Comparison of ENCODE assay signal across 18 cellular contexts in genomic region chr9:5650356-5651105, GRCh38. TPM values are rescaled to one million over a fixed set of nuclear protein-coding genes. Genes with fewer than 3 reads are reported as not detected.
DNase-seq lines count a peak whose midpoint lies in the region; ATAC-seq, FAIRE-seq and TF ChIP-seq lines count a peak whose summit lies in the region.
"Had no signal": no experiment of that assay in that cellular context is flagged by ENCODE, and none has a peak within 500 bp of the region (broad histone marks: within the 10 kb centered on the region; RNA-seq: fewer than 3 reads in every experiment).

No MANE protein-coding gene starts in this region.

- no peak overlapping the region for H2BK5ac ChIP-seq in mesendoderm (ENCODE audit: low read length)

- in situ Hi-C loops in GM12878 (cut with MboI), result no loop called here

- peaks cover 15 to 44% of the 10 kb centered on the region in 2 donors for H3K9me3 ChIP-seq in breast epithelium
- peaks cover 25% of the 10 kb centered on the region for H3K9me3 ChIP-seq in GM12878 (replicated peaks; ENCODE audit: control insufficient read depth, insufficient read depth, low read length)
- H3K9me3 ChIP-seq in SK-N-SH, result peaks cover 17% of the 10 kb centered on the region

- CTCF ChIA-PET in MCF 10A (lab: Yijun Ruan, JAX) (interaction anchor here (1.3 kb wide), 1 partner anchor 15 kb away, joined by 3 read pairs; no protein-coding TSS in a partner anchor), GM12878 (lab: Yijun Ruan, JAX) (interaction anchor here (1.1 kb wide), 1 partner anchor 12 kb away, joined by 4 read pairs; no protein-coding TSS in a partner anchor), SK-N-SH (lab: Yijun Ruan, JAX) (no interaction called here)
- CTCF ChIA-PET in activated CD4-positive, alpha-beta T cell treated with anti-CD3 and anti-CD28 coated beads for 36 hours (lab: Charles Lee), result interaction anchor here (0.7 kb wide), 1 partner anchor 19 kb away, joined by 3 read pairs; no protein-coding TSS in a partner anchor

- H3K9me3 Mint-ChIP-seq in MCF 10A (ENCODE audit: unreplicated experiment), result peaks cover 25% of the 10 kb centered on the region
- peaks cover 51% of the 10 kb centered on the region for H3K9me3 Mint-ChIP-seq in activated CD4-positive, alpha-beta T cell treated with anti-CD3 and anti-CD28 coated beads for 36 hours (ENCODE audit: low read depth)
- peaks cover 59% of the 10 kb centered on the region for H3K9me3 Mint-ChIP-seq in activated naive CD8-positive, alpha-beta T cell treated with anti-CD3 and anti-CD28 coated beads for 36 hours

- no peaks in the 10 kb centered on the region for H3K9me2 ChIP-seq in SK-N-SH

- H3K79me1 ChIP-seq in mesendoderm (ENCODE audit: low read length), result peaks cover 8% of the 10 kb centered on the region

- DNase-seq in MCF 10A (ENCODE audit: unreplicated experiment), result no peak
- no peak for DNase-seq in breast epithelium (ENCODE audit: low spot score in 2 of 2)
- no peak for DNase-seq in GM12878 (ENCODE audit: low read depth, low spot score)
- peak; percentile 30 for DNase-seq in mesendoderm
- DNase-seq in activated CD4-positive, alpha-beta T cell treated with anti-CD3 and anti-CD28 coated beads for 36 hours, result no peak
- no peak for DNase-seq in SK-N-SH
- DNase-seq in activated naive CD8-positive, alpha-beta T cell treated with anti-CD3 and anti-CD28 coated beads for 36 hours, result no peak
- DNase-seq in lower leg skin (ENCODE audit: low spot score in 2 of 2), result no peak
- DNase-seq: CD8-positive, alpha-beta T cell; H9; MV-4-11; NCI-H1417; NCI-H1930; NCI-H526 treated with DMSO at 0.1 percent for 48 hours had no signal

- H3K56ac ChIP-seq in mesendoderm (ENCODE audit: low read length), result no peak overlapping the region

- H3K4me3 ChIP-seq in breast epithelium, result no peak overlapping the region
- H3K4me3 ChIP-seq in GM12878, result no peak overlapping the region
- H3K4me3 ChIP-seq in mesendoderm (ENCODE audit: low read length), result no peak overlapping the region
- no peak overlapping the region for H3K4me3 ChIP-seq in SK-N-SH (ENCODE audit: low read depth in 2 of 2, low read length in 1 of 2)
- no peak overlapping the region for H3K4me3 ChIP-seq in lower leg skin (ENCODE audit: low read depth, poor library complexity, severe bottlenecking)
- H3K4me3 ChIP-seq: BLaER1 had no signal

- H2AFZ ChIP-seq in GM12878 (ENCODE audit: control insufficient read depth, low read depth, low read length) (no peak overlapping the region), SK-N-SH (ENCODE audit: low read depth) (no peak overlapping the region)

- H3K79me2 ChIP-seq in GM12878 (ENCODE audit: control insufficient read depth, insufficient read depth, low read length) (peaks cover 93% of the 10 kb centered on the region), mesendoderm (ENCODE audit: control insufficient read depth, insufficient read depth, low read length) (peaks cover 40% of the 10 kb centered on the region), SK-N-SH (ENCODE audit: insufficient read depth) (peaks cover 99% of the 10 kb centered on the region)

- POLR2A ChIA-PET in MCF 10A (lab: Yijun Ruan, JAX) (no interaction called here), GM12878 (lab: Charles Lee) (no interaction called here), SK-N-SH (lab: Yijun Ruan, JAX) (no interaction called here)
- POLR2A ChIA-PET in activated CD4-positive, alpha-beta T cell treated with anti-CD3 and anti-CD28 coated beads for 36 hours (lab: Charles Lee), result no interaction called here

- FAIRE-seq in GM12878 (lab: Jason Lieb, UNC), result no peak
- FAIRE-seq: GM19239 had no signal

- RAD21 ChIA-PET in GM12878 (lab: Charles Lee; ENCODE audit: unreplicated experiment), result no interaction called here

- no peak for TF ChIP-seq POLR2A in breast epithelium (IDR thresholded peaks at IDR 0.05)
- TF ChIP-seq POLR2A in GM12878 (IDR thresholded peaks at IDR 0.05; ENCODE audit: low read depth, low read length), result no peak
- TF ChIP-seq POLR2A in lower leg skin (IDR thresholded peaks at IDR 0.05), result no peak

- H3K4ac ChIP-seq in mesendoderm (ENCODE audit: low read depth, low read length), result no peak overlapping the region

- H3K4me1 ChIP-seq in breast epithelium, result no peaks in the 10 kb centered on the region
- H3K4me1 ChIP-seq in GM12878 (ENCODE audit: control insufficient read depth, insufficient read depth, low read length), result no peaks in the 10 kb centered on the region
- no peaks in the 10 kb centered on the region for H3K4me1 ChIP-seq in mesendoderm (ENCODE audit: control insufficient read depth, low read depth, low read length)
- no peaks in the 10 kb centered on the region for H3K4me1 ChIP-seq in SK-N-SH (ENCODE audit: control insufficient read depth in 1 of 2, insufficient read depth in 2 of 2, low read depth in 1 of 2, low read length in 1 of 2)

- SMC1A ChIA-PET in GM12878 (lab: Charles Lee; ENCODE audit: uncharacterized antibody, unreplicated experiment), result interaction anchor here (1.0 kb wide), 1 partner anchor 18 kb away, joined by 3 read pairs; no protein-coding TSS in a partner anchor

- H3F3A ChIP-seq in SK-N-SH (replicated peaks; ENCODE audit: insufficient read depth), result peaks cover 6% of the 10 kb centered on the region

- H3K27ac Mint-ChIP-seq in MCF 10A (ENCODE audit: low read depth, unreplicated experiment), result peak overlapping the region; percentile 75
- no peak overlapping the region for H3K27ac Mint-ChIP-seq in activated CD4-positive, alpha-beta T cell treated with anti-CD3 and anti-CD28 coated beads for 36 hours
- H3K27ac Mint-ChIP-seq in activated naive CD8-positive, alpha-beta T cell treated with anti-CD3 and anti-CD28 coated beads for 36 hours, result no peak overlapping the region
- H3K27ac Mint-ChIP-seq: CD8-positive, alpha-beta T cell had no signal

- H3K9ac ChIP-seq in GM12878 (ENCODE audit: control insufficient read depth, insufficient read depth, low read length), result no peak overlapping the region
- H3K9ac ChIP-seq in mesendoderm (ENCODE audit: low read length), result no peak overlapping the region
- no peak overlapping the region for H3K9ac ChIP-seq in SK-N-SH
- H3K9ac ChIP-seq: BLaER1 had no signal

- no peak overlapping the region for H3K18ac ChIP-seq in mesendoderm (ENCODE audit: low read length)

- no peak for TF ChIP-seq RAD21 in GM12878 (IDR thresholded peaks at IDR 0.05; ENCODE audit: insufficient read depth, low read depth, low read length)
- TF ChIP-seq RAD21 in SK-N-SH (IDR thresholded peaks at IDR 0.05; ENCODE audit: low read length), result no peak

- H4K20me1 ChIP-seq in GM12878 (ENCODE audit: control insufficient read depth, insufficient read depth), result no peaks in the 10 kb centered on the region
- peaks cover 75% of the 10 kb centered on the region for H4K20me1 ChIP-seq in SK-N-SH (ENCODE audit: insufficient read depth)

- H3K4me1 Mint-ChIP-seq in MCF 10A (ENCODE audit: insufficient read depth, unreplicated experiment), result peaks cover 19% of the 10 kb centered on the region
- peaks cover 19% of the 10 kb centered on the region for H3K4me1 Mint-ChIP-seq in activated CD4-positive, alpha-beta T cell treated with anti-CD3 and anti-CD28 coated beads for 36 hours
- H3K4me1 Mint-ChIP-seq in activated naive CD8-positive, alpha-beta T cell treated with anti-CD3 and anti-CD28 coated beads for 36 hours, result peaks cover 14% of the 10 kb centered on the region

- no peak overlapping the region for H2BK120ac ChIP-seq in mesendoderm (ENCODE audit: low read depth, low read length)

- no peak overlapping the region for H4K8ac ChIP-seq in mesendoderm (ENCODE audit: low read depth, low read length)

- intact Hi-C loops in MCF 10A (cut with micrococcal nuclease) (no loop called here), breast epithelium (cut with DNase I; ENCODE audit: low total_unique reads) (no loop called here), GM12878 (cut with micrococcal nuclease; ENCODE audit: unreplicated experiment) (no loop called here), lower leg skin (cut with DNase I; ENCODE audit: low total_unique reads) (no loop called here)
- intact Hi-C loops in activated CD4-positive, alpha-beta T cell treated with anti-CD3 and anti-CD28 coated beads for 36 hours (cut with DNase I, micrococcal nuclease), result no loop called here

- H3K36me3 ChIP-seq in breast epithelium, result no peaks in the 10 kb centered on the region
- H3K36me3 ChIP-seq in GM12878 (ENCODE audit: control insufficient read depth in 2 of 2, insufficient read depth in 2 of 2, low read length in 1 of 2), result peaks cover 0 to 5% of the 10 kb centered on the region in 2 experiments; a peak in 2 of 4 replicates
- no peaks in the 10 kb centered on the region for H3K36me3 ChIP-seq in mesendoderm (ENCODE audit: control insufficient read depth, insufficient read depth, low read length)
- H3K36me3 ChIP-seq in SK-N-SH (replicated peaks in 1 of 2; ENCODE audit: control insufficient read depth in 1 of 2, insufficient read depth in 2 of 2, low read length in 1 of 2), result peaks cover 0 to 36% of the 10 kb centered on the region in 2 experiments

- H2AK5ac ChIP-seq in mesendoderm (ENCODE audit: low read length), result no peak overlapping the region

- peak; percentile 29 for ATAC-seq in GM12878
- no peak for ATAC-seq in activated CD4-positive, alpha-beta T cell treated with anti-CD3 and anti-CD28 coated beads for 36 hours
- ATAC-seq: CD8-positive, alpha-beta T cell had no signal

- no peak overlapping the region for H4K5ac ChIP-seq in mesendoderm (ENCODE audit: low read length)

- H3K27ac ChIP-seq in breast epithelium, result no peak overlapping the region
- no peak overlapping the region for H3K27ac ChIP-seq in GM12878 (ENCODE audit: control insufficient read depth, insufficient read depth)
- H3K27ac ChIP-seq in mesendoderm (ENCODE audit: low read depth, low read length), result no peak overlapping the region
- H3K27ac ChIP-seq in SK-N-SH (ENCODE audit: low read depth in 2 of 2, low read length in 1 of 2), result no peak overlapping the region
- H3K27ac ChIP-seq: 22Rv1, BLaER1 had no signal

- WGBS in GM12878 (ENCODE audit: insufficient coverage, insufficient replicate concordance, low lambda C conversion rate, missing lambda C conversion rate), result 100% methylated on average over 2 of the region's 2 CpGs
- WGBS in mesendoderm (ENCODE audit: extremely low coverage, insufficient coverage, low lambda C conversion rate), result no CpG with 5 or more reads among the region's 2 CpGs
- whole genome bisulfite sequencing in SK-N-SH (ENCODE audit: low lambda C conversion rate), result 100% methylated on average over 1 of the region's 2 CpGs
- 93 to 100% methylated on average over 2 of the region's 2 CpGs for WGBS in lower leg skin, 2 donors

- TF ChIP-seq EP300 in GM12878 (IDR thresholded peaks at IDR 0.05; ENCODE audit: borderline replicate concordance in 1 of 2, control insufficient read depth in 1 of 2, low read depth in 2 of 2, low read length in 2 of 2), result no peak
- TF ChIP-seq EP300 in SK-N-SH (IDR thresholded peaks at IDR 0.05; ENCODE audit: borderline replicate concordance in 1 of 2, low read depth in 1 of 2, low read length in 1 of 2), result no peak

- H3K4me2 ChIP-seq in GM12878 (ENCODE audit: control insufficient read depth, insufficient read depth) (no peak overlapping the region), mesendoderm (ENCODE audit: low read length) (no peak overlapping the region), SK-N-SH (no peak overlapping the region)
- H3K4me2 ChIP-seq: BLaER1 had no signal

- H3K27me3 ChIP-seq in breast epithelium (no peaks in the 10 kb centered on the region), GM12878 (replicated peaks in 1 of 2; ENCODE audit: control insufficient read depth in 2 of 2, insufficient read depth in 2 of 2, low read length in 1 of 2) (no peaks in the 10 kb centered on the region), mesendoderm (ENCODE audit: insufficient read depth, low read length, poor library complexity) (no peaks in the 10 kb centered on the region), SK-N-SH (ENCODE audit: insufficient read depth) (no peaks in the 10 kb centered on the region)
- H3K27me3 ChIP-seq: BLaER1 had no signal

- H2BK15ac ChIP-seq in mesendoderm (replicated peaks; ENCODE audit: low read depth), result no peak overlapping the region

- H3K23ac ChIP-seq in mesendoderm (ENCODE audit: low read length), result no peak overlapping the region

- TF ChIP-seq CTCF in MCF 10A (IDR thresholded peaks at IDR 0.05; ENCODE audit: unreplicated experiment) (no peak), breast epithelium (IDR thresholded peaks at IDR 0.05) (no peak), GM12878 (IDR thresholded peaks at IDR 0.05 in 2 of 3, conservative IDR thresholded peaks at IDR 0.05 in 1 of 3; ENCODE audit: control insufficient read depth in 2 of 3, extremely low read depth in 1 of 3, insufficient read depth in 1 of 3, low read depth in 3 of 3, low read length in 3 of 3) (no peak), SK-N-SH (IDR thresholded peaks at IDR 0.05) (no peak), lower leg skin (IDR thresholded peaks at IDR 0.05) (no peak)

- no peaks in the 10 kb centered on the region for H3K36me3 Mint-ChIP-seq in MCF 10A (ENCODE audit: insufficient read depth, unreplicated experiment)
- peaks cover 54% of the 10 kb centered on the region for H3K36me3 Mint-ChIP-seq in activated CD4-positive, alpha-beta T cell treated with anti-CD3 and anti-CD28 coated beads for 36 hours (ENCODE audit: low read depth)
- H3K36me3 Mint-ChIP-seq in activated naive CD8-positive, alpha-beta T cell treated with anti-CD3 and anti-CD28 coated beads for 36 hours, result peaks cover 70% of the 10 kb centered on the region

- no TSS peak for BruUV-seq in MCF 10A (replicated peaks; lab: Mats Ljungman, UMichigan)
- BruUV-seq in GM12878 (replicated peaks; lab: Mats Ljungman, UMichigan), result no TSS peak

- no peak overlapping the region for H3K4me3 Mint-ChIP-seq in MCF 10A (ENCODE audit: unreplicated experiment)
- no peak overlapping the region for H3K4me3 Mint-ChIP-seq in activated CD4-positive, alpha-beta T cell treated with anti-CD3 and anti-CD28 coated beads for 36 hours
- no peak overlapping the region for H3K4me3 Mint-ChIP-seq in activated naive CD8-positive, alpha-beta T cell treated with anti-CD3 and anti-CD28 coated beads for 36 hours
- H3K4me3 Mint-ChIP-seq: CD8-positive, alpha-beta T cell; H9 had no signal

- H3K27me3 Mint-ChIP-seq in MCF 10A (ENCODE audit: insufficient read depth, unreplicated experiment), result no peaks in the 10 kb centered on the region
- no peaks in the 10 kb centered on the region for H3K27me3 Mint-ChIP-seq in activated CD4-positive, alpha-beta T cell treated with anti-CD3 and anti-CD28 coated beads for 36 hours
- no peaks in the 10 kb centered on the region for H3K27me3 Mint-ChIP-seq in activated naive CD8-positive, alpha-beta T cell treated with anti-CD3 and anti-CD28 coated beads for 36 hours
- H3K27me3 Mint-ChIP-seq: IgD-negative memory B cell had no signal

RNA-seq across cellular contexts. Expression of gene RIC1, which starts 21.6 kb away (rescaled TPM):
- 21.3 and 23.1 TPM in 2 replicates for total RNA-seq in MCF 10A (2022)
- total RNA-seq in breast epithelium, result 10 to 100 TPM; 42.6 to 74.5 (median 53.1) TPM
- 271 and 292 TPM in 2 replicates for total RNA-seq in GM12878 (2013; cell fraction: nucleolus; rRNA removed)
- total RNA-seq in GM12878 (2014; rRNA removed), result 42.9 and 45.1 TPM in 2 replicates
- 38.0 and 43.0 TPM in 2 replicates for total RNA-seq in GM12878 (2014; rRNA removed; fragmentation: Illumina TruSeq; extraction: Trizol)
- 32.3 and 33.8 TPM in 2 replicates for total RNA-seq in GM12878 (2021)
- polyA plus RNA-seq in GM12878 (2011; ENCODE audit: low read depth), result 14.7 TPM
- 59.8 and 70.1 TPM in 2 replicates for polyA plus RNA-seq in GM12878 (2011; rRNA removed)
- 41.9 and 45.6 TPM in 2 replicates for polyA plus RNA-seq in GM12878 (2011; cell fraction: cytosol; rRNA removed)
- 113 and 151 TPM in 2 replicates for polyA plus RNA-seq in GM12878 (2011; cell fraction: nucleus; rRNA removed)
- polyA plus RNA-seq in GM12878 (2012), result 17.9 and 22.3 TPM in 2 replicates
- 34.6 and 36.9 TPM in 2 replicates for polyA plus RNA-seq in GM12878 (2014; fragmentation: Illumina TruSeq; extraction: Trizol)
- polyA plus RNA-seq in GM12878 (2014; fragmentation: Nextera tagmentation; extraction: Ambion mirVana), result 1 to 10 TPM; 6.2 to 7.1 TPM
- 28.0 and 32.8 TPM in 2 replicates for polyA plus RNA-seq in GM12878 (2014; rRNA removed)
- 10 to 100 TPM; 17.8 to 18.9 TPM for polyA plus RNA-seq in GM12878 (2016; fragmentation: Nextera tagmentation; extraction: Ambion mirVana)
- 158 and 166 TPM in 2 replicates for polyA minus RNA-seq in GM12878 (2011; rRNA and poly(A)+ RNA removed)
- polyA minus RNA-seq in GM12878 (2011; cell fraction: cytosol; rRNA and poly(A)+ RNA removed), result 30.1 and 36.8 TPM in 2 replicates
- polyA minus RNA-seq in GM12878 (2011; cell fraction: nucleus; rRNA and poly(A)+ RNA removed), result 156 and 211 TPM in 2 replicates
- polyA plus RNA-seq in mesendoderm (2013, experiment 1 of 2), result 10.7 TPM
- 10.4 TPM for polyA plus RNA-seq in mesendoderm (2013, experiment 2 of 2)
- total RNA-seq in activated CD4-positive, alpha-beta T cell treated with anti-CD3 and anti-CD28 coated beads for 36 hours, result 10 to 100 TPM; 13.6 to 17.1 TPM
- polyA plus RNA-seq in SK-N-SH (2012; rRNA removed), result 21.9 and 37.2 TPM in 2 replicates
- 17.4 and 20.9 TPM in 2 replicates for polyA plus RNA-seq in SK-N-SH (2012; cell fraction: cytosol; rRNA removed)
- 34.8 and 85.0 TPM in 2 replicates for polyA plus RNA-seq in SK-N-SH (2012; cell fraction: nucleus; rRNA removed)
- 10 to 100 TPM; 15.2 TPM for total RNA-seq in activated naive CD8-positive, alpha-beta T cell treated with anti-CD3 and anti-CD28 coated beads for 36 hours
- 10 to 100 TPM; 31.3 to 62.3 (median 37.6) TPM for total RNA-seq in lower leg skin
